8 cellular contexts compared by ENCODE assay signal in genomic region chr12:106227641-106228319, GRCh38. TPM values are rescaled to one million over a fixed set of nuclear protein-coding genes. Genes with fewer than 3 reads are reported as not detected.
DNase-seq lines count a peak whose midpoint lies in the region; ATAC-seq, FAIRE-seq and TF ChIP-seq lines count a peak whose summit lies in the region.

No MANE protein-coding gene starts in this region.

- H3K36me3 Mint-ChIP-seq in HFFc6 (ENCODE audit: low read depth) (no peaks in the 10 kb centered on the region), WTC11 (no peaks in the 10 kb centered on the region)

- TF ChIP-seq CTCF in coronary artery (IDR thresholded peaks at IDR 0.05), result no peak
- TF ChIP-seq CTCF in HFFc6 (IDR thresholded peaks at IDR 0.05), result no peak
- no peak for TF ChIP-seq CTCF in WTC11 (IDR thresholded peaks at IDR 0.05)

- TF ChIP-seq POLR2A in GM12891 (IDR thresholded peaks at IDR 0.05; ENCODE audit: low read depth, low read length), result no peak

- CTCF ChIA-PET in WTC11 (lab: Charles Lee), result interaction anchor here (0.5 to 3.5 kb wide), 14 partner anchors 13 to 691 kb away, joined by 3 to 73 read pairs (median 6); partner anchors contain the start of gene POLR3B

- POLR2A ChIA-PET in WTC11 (lab: Charles Lee), result interaction anchor here (1.2 kb wide), 1 partner anchor 55 kb away, joined by 3 read pairs; no protein-coding TSS in a partner anchor

- no peak for ATAC-seq in GM19463 (IDR thresholded peaks at IDR 0.05; ENCODE audit: unreplicated experiment)
- no peak for ATAC-seq in WTC11

- peak; percentile 55 for FAIRE-seq in GM12891 (lab: Jason Lieb, UNC)

- no peak overlapping the region for H3K27ac ChIP-seq in coronary artery

- H3K4me3 ChIP-seq in coronary artery, result no peak overlapping the region

- DNase-seq in GM12891 (ENCODE audit: insufficient read length, low spot score), result no peak
- DNase-seq in T-helper 9 cell, result peak; percentile 43
- DNase-seq in coronary artery (ENCODE audit: low spot score), result peak; percentile 68
- DNase-seq in renal cortical epithelial cell (ENCODE audit: low read depth), result peak; percentile 75
- DNase-seq in HFFc6, result no peak
- no peak for DNase-seq in hypothalamus (lab: John Stamatoyannopoulos, UW)
- no peak for DNase-seq in WTC11 (ENCODE audit: low spot score)

- no peak overlapping the region for H3K4me3 Mint-ChIP-seq in HFFc6
- no peak overlapping the region for H3K4me3 Mint-ChIP-seq in WTC11

- H3K4me1 Mint-ChIP-seq in HFFc6 (ENCODE audit: low read depth) (peaks cover 16% of the 10 kb centered on the region), WTC11 (peaks cover 9% of the 10 kb centered on the region)

- H3K27ac Mint-ChIP-seq in HFFc6 (no peak overlapping the region), WTC11 (no peak overlapping the region)

- peaks cover 4% of the 10 kb centered on the region for H3K27me3 Mint-ChIP-seq in HFFc6 (ENCODE audit: insufficient read depth)
- no peaks in the 10 kb centered on the region for H3K27me3 Mint-ChIP-seq in WTC11 (ENCODE audit: low read depth)

- H3K9me3 Mint-ChIP-seq in HFFc6 (no peaks in the 10 kb centered on the region), WTC11 (no peaks in the 10 kb centered on the region)

TF ChIP-seq in GM12891, 5 proteins besides CTCF, POLR2A, EP300 and RAD21:
- TF ChIP-seq TAF1 (IDR thresholded peaks at IDR 0.05; ENCODE audit: low read depth, low read length), result no peak
- TF ChIP-seq SPI1 (IDR thresholded peaks at IDR 0.05; ENCODE audit: low read depth, low read length), result no peak
- TF ChIP-seq POU2F2 (IDR thresholded peaks at IDR 0.05; ENCODE audit: low read depth, low read length), result no peak
- no peak for TF ChIP-seq POLR2AphosphoS5 (IDR thresholded peaks at IDR 0.05; ENCODE audit: low read depth, low read length)
- TF ChIP-seq PAX5 (IDR thresholded peaks at IDR 0.05; ENCODE audit: insufficient read depth, low read length, severe bottlenecking), result no peak
TF ChIP-seq in GM12891: peak in this region for 0.

TF ChIP-seq in WTC11, 78 proteins besides CTCF, POLR2A, EP300 and RAD21:
- TF ChIP-seq JAZF1 (CRISPR knock-in tag; IDR thresholded peaks at IDR 0.05), result no peak
- TF ChIP-seq, protein P1, sequence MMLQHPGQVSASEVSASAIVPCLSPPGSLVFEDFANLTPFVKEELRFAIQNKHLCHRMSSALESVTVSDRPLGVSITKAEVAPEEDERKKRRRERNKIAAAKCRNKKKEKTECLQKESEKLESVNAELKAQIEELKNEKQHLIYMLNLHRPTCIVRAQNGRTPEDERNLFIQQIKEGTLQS (CRISPR knock-in tag; conservative IDR thresholded peaks at IDR 0.05), result no peak
- no peak for TF ChIP-seq USF2 (CRISPR knock-in tag; IDR thresholded peaks at IDR 0.05)
- TF ChIP-seq, protein P2, sequence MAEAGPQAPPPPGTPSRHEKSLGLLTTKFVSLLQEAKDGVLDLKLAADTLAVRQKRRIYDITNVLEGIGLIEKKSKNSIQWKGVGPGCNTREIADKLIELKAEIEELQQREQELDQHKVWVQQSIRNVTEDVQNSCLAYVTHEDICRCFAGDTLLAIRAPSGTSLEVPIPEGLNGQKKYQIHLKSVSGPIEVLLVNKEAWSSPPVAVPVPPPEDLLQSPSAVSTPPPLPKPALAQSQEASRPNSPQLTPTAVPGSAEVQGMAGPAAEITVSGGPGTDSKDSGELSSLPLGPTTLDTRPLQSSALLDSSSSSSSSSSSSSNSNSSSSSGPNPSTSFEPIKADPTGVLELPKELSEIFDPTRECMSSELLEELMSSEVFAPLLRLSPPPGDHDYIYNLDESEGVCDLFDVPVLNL (CRISPR knock-in tag; IDR thresholded peaks at IDR 0.05; ENCODE audit: borderline replicate concordance, low read depth), result no peak
- no peak for TF ChIP-seq ETV6 (CRISPR knock-in tag; IDR thresholded peaks at IDR 0.05)
- TF ChIP-seq ZNF232 (CRISPR knock-in tag; IDR thresholded peaks at IDR 0.05), result no peak
TF ChIP-seq in WTC11: peak in this region for 0.

RNA-seq across cellular contexts. Expression of gene CKAP4, which starts 20.0 kb away (rescaled TPM):
- polyA plus RNA-seq in GM12891 (2012; ENCODE audit: low read depth, missing spikeins), result 5.0 TPM
- total RNA-seq in renal cortical epithelial cell (82.7 and 105 TPM in 2 replicates), WTC11 (2021) (67.2 to 69.6 TPM (median 67.8 TPM) in 3 replicates)
- total RNA-seq in HFFc6 (2021; fragmentation: NEBNext Ultra II Directional; extraction: Animal tissue kit (Norgen Biotek cat#: 25700)), result 100 to 1,000 TPM; 521 to 616 (median 544) TPM

Comparison
In these comparisons a context has a peak if more than half of its experiments do, and no peak if none do; other contexts are left out.
1. DNase-seq: peak in T-helper 9 cell (single experiment), coronary artery (single experiment) and renal cortical epithelial cell (single experiment); none in GM12891 (single experiment), HFFc6 (single experiment), hypothalamus (0 of 51) and WTC11 (single experiment).